ENCODE assay signal across 9 cellular contexts in the genomic region with DNA sequence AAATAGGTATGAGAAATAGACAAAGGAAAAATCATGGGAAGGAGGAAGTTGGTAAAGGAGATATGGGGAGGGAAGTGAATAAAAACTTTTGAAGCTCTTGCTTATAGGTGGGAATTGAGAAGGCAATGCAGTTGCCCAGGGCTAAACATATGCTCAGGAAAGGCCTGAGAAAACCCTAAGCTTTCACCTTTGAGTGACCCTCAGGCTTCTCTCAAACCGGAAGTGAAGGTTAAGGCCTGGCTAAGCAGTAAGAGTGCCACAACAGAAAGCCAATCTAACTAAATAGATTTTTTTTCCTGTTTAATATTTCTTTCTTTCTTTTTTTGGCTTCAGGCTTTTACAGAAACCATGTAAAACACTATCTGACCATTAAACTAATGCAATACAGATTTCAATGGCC.
"Had no signal": no experiment of that assay in that cellular context is flagged by ENCODE, and none has a peak within 500 bp of the region (broad histone marks: within the 10 kb centered on the region; RNA-seq: fewer than 3 reads in every experiment).

No MANE protein-coding gene starts in this region.

- H3K4me3 ChIP-seq: esophagus squamous epithelium, mucosa of descending colon had no signal

- H3K4me1 ChIP-seq: esophagus squamous epithelium had no signal

- DNase-seq: activated CD4-positive, alpha-beta T cell treated with anti-CD3 and anti-CD28 coated beads, Interleukin-2, amount 50 U/mL, for 48 hours; activated gamma-delta T cell treated with Interleukin-2 at 50 U/mL for 16 hours; activated T-cell treated with anti-CD3 and anti-CD28 coated beads for 4 hours; effector CD8-positive, alpha-beta T cell; esophagus squamous epithelium; mucosa of descending colon; naive B cell; stimulated activated naive CD4-positive, alpha-beta T cell; WERI-Rb-1 had no signal

- H3K36me3 ChIP-seq: esophagus squamous epithelium, WERI-Rb-1 had no signal

- H3K27ac ChIP-seq: esophagus squamous epithelium, WERI-Rb-1 had no signal

- H3K9me3 ChIP-seq: esophagus squamous epithelium, mucosa of descending colon had no signal

- ATAC-seq: mucosa of descending colon had no signal

- H3K27me3 ChIP-seq: esophagus squamous epithelium had no signal
